ENCODE assay signal across 2 cellular contexts in genomic region chr6:83804886-83805285, GRCh38.
TF ChIP-seq lines count a peak whose summit lies in the region.

No MANE protein-coding gene starts in this region.

TF ChIP-seq in GM23338, 12 proteins besides CTCF, POLR2A, EP300 and RAD21:
- TF ChIP-seq ZNF114 (CRISPR knock-in tag; IDR thresholded peaks at IDR 0.05): no peak
- TF ChIP-seq STAT1 (IDR thresholded peaks at IDR 0.05; ENCODE audit: unreplicated experiment): no peak
- no peak for TF ChIP-seq ETS1 (IDR thresholded peaks at IDR 0.05)

TF ChIP-seq in endothelial cell of umbilical vein, 7 proteins besides CTCF, POLR2A, EP300 and RAD21:
- no peak for TF ChIP-seq EZH2 (IDR thresholded peaks at IDR 0.05; ENCODE audit: borderline replicate concordance, low read depth, low read length, severe bottlenecking)
- TF ChIP-seq POLR2AphosphoS5 (IDR thresholded peaks at IDR 0.05; ENCODE audit: insufficient read depth, low read depth, low read length): no peak
- no peak for TF ChIP-seq MAX (IDR thresholded peaks at IDR 0.05; ENCODE audit: insufficient read depth, insufficient read length)
- TF ChIP-seq GATA2 (IDR thresholded peaks at IDR 0.05; ENCODE audit: insufficient read depth, insufficient read length, low read depth, low read length): no peak
- no peak for TF ChIP-seq MYC (IDR thresholded peaks at IDR 0.05; ENCODE audit: low read depth, low read length)
- TF ChIP-seq JUN (IDR thresholded peaks at IDR 0.05; ENCODE audit: borderline replicate concordance, insufficient read depth, insufficient read length, low read depth): no peak
- TF ChIP-seq FOS (IDR thresholded peaks at IDR 0.05; ENCODE audit: borderline replicate concordance, insufficient read depth, low read length): no peak
